ENCODE assay signal across 20 cellular contexts in the genomic region with DNA sequence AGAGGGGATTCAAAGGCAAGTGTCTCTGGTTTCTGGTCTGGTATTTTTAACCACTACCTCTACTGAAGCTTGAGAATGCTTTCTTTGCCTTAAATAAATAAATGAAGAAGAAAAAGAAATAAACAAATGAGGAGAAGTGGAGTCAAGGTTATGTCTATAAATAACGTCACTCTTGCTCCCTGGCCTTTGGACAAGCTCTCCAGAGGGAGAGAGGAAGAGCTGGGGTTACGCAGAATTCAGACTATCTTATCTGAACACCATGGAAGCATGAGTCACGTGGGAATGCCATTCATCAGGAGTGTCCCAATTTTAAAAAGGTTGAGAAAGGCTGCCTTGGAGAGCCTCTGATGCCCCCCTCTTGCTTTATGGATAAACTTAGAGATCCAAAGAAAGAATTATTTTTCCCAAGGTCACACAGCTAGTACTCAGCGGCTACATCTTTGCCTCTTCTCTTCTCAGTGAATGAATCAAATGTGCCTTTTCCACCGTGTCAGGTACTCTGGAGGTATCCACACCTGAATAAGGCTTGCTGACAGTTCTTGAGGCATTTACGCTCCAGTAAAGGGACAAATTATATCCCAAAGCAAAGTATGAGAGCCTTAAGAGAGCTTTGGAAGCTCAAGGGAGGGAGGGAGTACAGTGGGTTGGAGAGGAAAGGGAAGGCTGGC. TPM values are rescaled to one million over a fixed set of nuclear protein-coding genes. Genes with fewer than 3 reads are reported as not detected.
DNase-seq lines count a peak whose midpoint lies in the region; ATAC-seq and TF ChIP-seq lines count a peak whose summit lies in the region.
"Had no signal": no experiment of that assay in that cellular context is flagged by ENCODE, and none has a peak within 500 bp of the region (broad histone marks: within the 10 kb centered on the region; RNA-seq: fewer than 3 reads in every experiment).

No MANE protein-coding gene starts in this region.

- DNase-seq in Daoy (ENCODE audit: low read depth) (peak; percentile 74), Panc1 (ENCODE audit: low read depth, low spot score) (no peak), fibroblast of villous mesenchyme (ENCODE audit: low read depth) (peak; percentile 72), vagina (ENCODE audit: extremely low spot score in 2 of 2) (no peak), GM13976 (ENCODE audit: low spot score) (no peak), cerebellar nuclear complex (lab: John Stamatoyannopoulos, UW) (no peak), NCI-H2171 treated with DMSO at 0.1 percent for 48 hours (lab: John Stamatoyannopoulos, UW) (no peak)
- DNase-seq: activated CD4-positive, alpha-beta T cell treated with anti-CD3 and anti-CD28 coated beads, Interleukin-2, amount 50 U/mL, for 48 hours; activated T-cell treated with anti-CD3 and anti-CD28 coated beads, Interleukin-2, amount 50 U/mL, for 48 hours; endodermal cell; mesendoderm; MV-4-11; NCI-H2107; PC-3; stimulated activated CD4-positive, alpha-beta T cell treated with anti-CD3 and anti-CD28 coated beads, Interleukin-4, amount 100 ng/mL, for 24 hours; stimulated activated CD8-positive, alpha-beta memory T cell treated with anti-CD3 and anti-CD28 coated beads, Interleukin-4, amount 100 ng/mL, for 48 hours had no signal

- TF ChIP-seq CTCF in Panc1 (IDR thresholded peaks at IDR 0.05) (no peak), fibroblast of villous mesenchyme (IDR thresholded peaks at IDR 0.05; ENCODE audit: insufficient read depth, low read depth, low read length) (no peak), liver (IDR thresholded peaks at IDR 0.05; ENCODE audit: low read depth, low read length, missing input control) (no peak), vagina (IDR thresholded peaks at IDR 0.05) (no peak), GM13976 (IDR thresholded peaks at IDR 0.05; ENCODE audit: borderline replicate concordance, control extremely low read depth, extremely low read depth, insufficient read depth, missing control alignments) (no peak)

- 45% methylated on average over 6 of the region's 6 CpGs for WGBS in liver

- H3K4me1 ChIP-seq in Panc1 (ENCODE audit: control insufficient read depth, insufficient read depth, low read length) (peaks cover 7% of the 10 kb centered on the region), liver (ENCODE audit: control insufficient read depth in 4 of 4, insufficient read depth in 4 of 4, low read length in 3 of 4) (peaks cover 0 to 4% (median under 1%) of the 10 kb centered on the region in 4 donors), vagina (no peaks in the 10 kb centered on the region)
- H3K4me1 ChIP-seq: gastroesophageal sphincter had no signal

- TF ChIP-seq POLR2A in vagina (IDR thresholded peaks at IDR 0.05), result no peak

- CTCF ChIA-PET in Panc1 (lab: Charles Lee), result interaction anchor here (0.6 kb wide), 2 partner anchors 21 to 57 kb away, joined by 4 read pairs; no protein-coding TSS in a partner anchor

- no peak for TF ChIP-seq RAD21 in liver (IDR thresholded peaks at IDR 0.05)

- in situ Hi-C loops in Panc1 (cut with HindIII; ENCODE audit: low pct_unique_long_range_greater_than_20kb, low sequenced_read_pairs) (no loop called here), GM13976 (cut with MboI; ENCODE audit: low sequenced_read_pairs, unreplicated experiment) (no loop called here)

- no peaks in the 10 kb centered on the region for H3K36me3 ChIP-seq in Panc1 (ENCODE audit: control insufficient read depth, insufficient read depth, low read length)
- H3K36me3 ChIP-seq in liver (ENCODE audit: control insufficient read depth in 4 of 4, insufficient read depth in 3 of 4, low read depth in 1 of 4, low read length in 3 of 4), result no peaks in the 10 kb centered on the region
- H3K36me3 ChIP-seq in vagina, result no peaks in the 10 kb centered on the region
- H3K36me3 ChIP-seq: gastroesophageal sphincter had no signal

- H3K27ac ChIP-seq in Panc1 (ENCODE audit: low read length) (no peak overlapping the region), liver (ENCODE audit: low read depth in 1 of 2, low read length in 2 of 2) (no peak overlapping the region), vagina (no peak overlapping the region)
- H3K27ac ChIP-seq: gastroesophageal sphincter had no signal

- no TSS peak for BruUV-seq in Panc1 (replicated peaks; lab: Mats Ljungman, UMichigan)

- intact Hi-C loops in Panc1 (cut with micrococcal nuclease; ENCODE audit: unreplicated experiment), result no loop called here
- intact Hi-C loops in vagina (cut with DNase I), result no loop called here

- H3K9ac ChIP-seq in liver (ENCODE audit: low read depth in 1 of 2, low read length in 2 of 2), result no peak overlapping the region

- POLR2A ChIA-PET in Panc1 (lab: Charles Lee), result no interaction called here

- no peaks in the 10 kb centered on the region for H3K9me3 ChIP-seq in Panc1 (ENCODE audit: control insufficient read depth, insufficient read depth, low read depth, low read length)
- no peaks in the 10 kb centered on the region for H3K9me3 ChIP-seq in liver (ENCODE audit: control insufficient read depth in 4 of 4, low read length in 3 of 4)
- H3K9me3 ChIP-seq in vagina, result no peaks in the 10 kb centered on the region
- H3K9me3 ChIP-seq: gastroesophageal sphincter had no signal

- H3K4me3 ChIP-seq in Panc1 (ENCODE audit: low read depth in 2 of 2, low read length in 2 of 2) (no peak overlapping the region), fibroblast of villous mesenchyme (ENCODE audit: low read depth, low read length) (no peak overlapping the region), liver (ENCODE audit: low read depth in 1 of 3, low read length in 3 of 3) (no peak overlapping the region), vagina (no peak overlapping the region)
- H3K4me3 ChIP-seq: gastroesophageal sphincter, GM23338 had no signal

- ATAC-seq in Panc1, result peak; percentile 61; the same call in 1 of the 2 replicates
- ATAC-seq: activated naive CD4-positive, alpha-beta T cell treated with anti-CD3 and anti-CD28 coated beads, Interleukin-2, amount 50 U/mL, for 72 hours; gastroesophageal sphincter; GM23338; PC-3 had no signal

- no peaks in the 10 kb centered on the region for H3K27me3 ChIP-seq in Panc1 (ENCODE audit: control insufficient read depth, insufficient read depth, low read length)
- peaks cover 0 to 3% (median 0%) of the 10 kb centered on the region in 4 donors for H3K27me3 ChIP-seq in liver (ENCODE audit: control insufficient read depth in 4 of 4, insufficient read depth in 4 of 4, low read length in 3 of 4)
- no peaks in the 10 kb centered on the region for H3K27me3 ChIP-seq in vagina

TF ChIP-seq in liver, 16 proteins besides CTCF, POLR2A, EP300 and RAD21:
- no peak for TF ChIP-seq ZBTB33 (IDR thresholded peaks at IDR 0.05)
- TF ChIP-seq NR2F2 (IDR thresholded peaks at IDR 0.05), result peak; percentile 44

RNA-seq across cellular contexts. Expression of gene MSI1, which starts 12.9 kb away (rescaled TPM):
- 0.33 and 3.1 TPM in 2 replicates for total RNA-seq in Daoy (2014; rRNA removed; shearing (Covaris generic))
- total RNA-seq in Panc1 (2021; ENCODE audit: unreplicated experiment) (4.1 TPM), fibroblast of villous mesenchyme (not detected in 2 replicates), liver (1 to 10 TPM in 1 of 2 donors, not detected in 1; 1.2 TPM), vagina (3.7 TPM)
- polyA plus RNA-seq in Panc1 (2012; ENCODE audit: insufficient read length), result 2.6 TPM
- under 1 TPM in 1 of 2 donors, not detected in 1; 0.13 TPM for polyA plus RNA-seq in liver
- total RNA-seq: PC-3 had no signal

RNA-seq across cellular contexts. Expression of gene PLA2G1B, which starts 54.3 kb away (rescaled TPM):
- not detected in 2 replicates for total RNA-seq in Daoy (2014; rRNA removed; shearing (Covaris generic))
- 0.69 TPM for total RNA-seq in Panc1 (2021; ENCODE audit: unreplicated experiment)
- polyA plus RNA-seq in Panc1 (2012; ENCODE audit: insufficient read length), result not detected
- total RNA-seq in fibroblast of villous mesenchyme, result not detected in 2 replicates
- total RNA-seq in liver, result 1 to 10 TPM in 1 of 2 donors, under 1 TPM in 1; 0.84 to 1.4 TPM
- polyA plus RNA-seq in liver, result 1 to 10 TPM in 1 of 2 donors, under 1 TPM in 1; 0.39 to 4.6 TPM
- total RNA-seq in vagina, result not detected
- total RNA-seq: activated naive CD4-positive, alpha-beta T cell treated with anti-CD3 and anti-CD28 coated beads, Interleukin-2, amount 50 U/mL, for 72 hours; endodermal cell; gastroesophageal sphincter; GM23338; PC-3 had no signal
- polyA plus RNA-seq: GM23338 had no signal

RNA-seq across cellular contexts. Expression of gene COX6A1, which starts 56.0 kb away (rescaled TPM):
- total RNA-seq in Daoy (2014; rRNA removed; shearing (Covaris generic)), result 944 and 961 TPM in 2 replicates
- total RNA-seq in Panc1 (2021; ENCODE audit: unreplicated experiment) (557 TPM), fibroblast of villous mesenchyme (215 and 306 TPM in 2 replicates), liver (100 to 1,000 TPM; 338 to 451 TPM), vagina (928 TPM)
- polyA plus RNA-seq in Panc1 (2012; ENCODE audit: insufficient read length), result 681 TPM
- 100 to 1,000 TPM; 621 to 910 TPM for polyA plus RNA-seq in liver

Comparison
In these comparisons a context has a peak if more than half of its experiments do, and no peak if none do; other contexts are left out.
1. DNase-seq: peak in Daoy (single experiment) and fibroblast of villous mesenchyme (single experiment); none in Panc1 (single experiment), vagina (0 of 2), GM13976 (single experiment), cerebellar nuclear complex (0 of 2) and NCI-H2171 treated with DMSO at 0.1 percent for 48 hours (single experiment).